In genomic region chr17:48578616-48579560, GRCh38 we compare ENCODE assay signal across 8 cellular contexts. TPM values are rescaled to one million over a fixed set of nuclear protein-coding genes. Genes with fewer than 3 reads are reported as not detected.
DNase-seq lines count a peak whose midpoint lies in the region; ATAC-seq and TF ChIP-seq lines count a peak whose summit lies in the region.

No MANE protein-coding gene starts in this region.

- TF ChIP-seq POLR2A in GM15510 (IDR thresholded peaks at IDR 0.05; ENCODE audit: borderline replicate concordance, extremely low read depth, insufficient read length): peak; percentile 46

- H3K36me3 Mint-ChIP-seq in activated naive CD8-positive, alpha-beta T cell: no peaks in the 10 kb centered on the region

- no peak overlapping the region for H3K27ac Mint-ChIP-seq in activated naive CD8-positive, alpha-beta T cell

- H3K9me3 Mint-ChIP-seq in activated naive CD8-positive, alpha-beta T cell (ENCODE audit: low read depth): no peaks in the 10 kb centered on the region

- H3K4me1 Mint-ChIP-seq in activated naive CD8-positive, alpha-beta T cell (ENCODE audit: low read depth): peaks cover 48% of the 10 kb centered on the region

- TF ChIP-seq CTCF in GM13976 (IDR thresholded peaks at IDR 0.05; ENCODE audit: borderline replicate concordance, control extremely low read depth, extremely low read depth, insufficient read depth, missing control alignments): no peak

- DNase-seq in lung microvascular endothelial cell (ENCODE audit: low read depth in 2 of 2): peak; percentile 38 to 72
- no peak for DNase-seq in midbrain (lab: John Stamatoyannopoulos, UW)
- no peak for DNase-seq in NCI-H146 treated with DMSO at 0.1 percent for 48 hours (lab: John Stamatoyannopoulos, UW; ENCODE audit: unreplicated experiment)
- DNase-seq in GM13976 (ENCODE audit: low spot score): no peak
- no peak for DNase-seq in NCI-H146 (lab: John Stamatoyannopoulos, UW)

- peaks cover 41% of the 10 kb centered on the region for H3K27me3 Mint-ChIP-seq in activated naive CD8-positive, alpha-beta T cell

- in situ Hi-C loops in GM13976 (cut with MboI; ENCODE audit: low sequenced_read_pairs, unreplicated experiment): no loop called here

- peak overlapping the region; percentile 88 for H3K4me3 Mint-ChIP-seq in activated naive CD8-positive, alpha-beta T cell

- ATAC-seq in HG02798 (IDR thresholded peaks at IDR 0.05; ENCODE audit: poor library complexity, unreplicated experiment): peak; percentile 39

RNA-seq across cellular contexts. Expression of gene HOXB4, which starts 0.7 kb away (rescaled TPM):
- total RNA-seq in lung microvascular endothelial cell: 0.87 and 1.2 TPM in 2 replicates

RNA-seq across cellular contexts. Expression of gene HOXB3, which starts 11.2 kb away (rescaled TPM):
- 1.7 and 1.8 TPM in 2 replicates for total RNA-seq in lung microvascular endothelial cell

RNA-seq across cellular contexts. Expression of gene HOXB5, which starts 14.7 kb away (rescaled TPM):
- under 0.01 TPM in 1 of 2 replicates, not detected in the other for total RNA-seq in lung microvascular endothelial cell

RNA-seq across cellular contexts. Expression of gene HOXB6, which starts 25.9 kb away (rescaled TPM):
- total RNA-seq in lung microvascular endothelial cell: 0.40 and 0.87 TPM in 2 replicates

RNA-seq across cellular contexts. Expression of gene HOXB7, which starts 31.9 kb away (rescaled TPM):
- under 0.01 and 1.3 TPM in 2 replicates for total RNA-seq in lung microvascular endothelial cell

Comparison
In these comparisons a context has a peak if more than half of its experiments do, and no peak if none do; other contexts are left out.
1. DNase-seq: peak in lung microvascular endothelial cell (2 of 2); none in midbrain (single experiment), NCI-H146 treated with DMSO at 0.1 percent for 48 hours (single experiment), GM13976 (single experiment) and NCI-H146 (single experiment).